In genomic region chr2:179438653-179439052, GRCh38 we compare ENCODE assay signal across 29 cellular contexts.
"Had no signal": no experiment of that assay in that cellular context is flagged by ENCODE, and none has a peak within 500 bp of the region (broad histone marks: within the 10 kb centered on the region; RNA-seq: fewer than 3 reads in every experiment).

No MANE protein-coding gene starts in this region.

- H3K27me3 ChIP-seq: adrenal gland, body of pancreas, gastrocnemius medialis, sigmoid colon, vagina had no signal

- H3K4me3 Mint-ChIP-seq: activated naive CD8-positive, alpha-beta T cell treated with anti-CD3 and anti-CD28 coated beads for 36 hours; mesothelial cell of epicardium; naive B cell; neural crest cell; stimulated activated effector memory CD8-positive, alpha-beta T cell treated with anti-CD3 and anti-CD28 coated beads, Interleukin-12 subunit alpha, Interleukin-12 subunit beta, amount 100 ng/mL, for 72 hours; stimulated activated naive CD8-positive, alpha-beta T cell treated with anti-CD3 and anti-CD28 coated beads, Interleukin-15, Interleukin-2, amounts not matched to agents 100 ng/mL and 50 ng/mL, for 24 hours; type B pancreatic cell had no signal

- H3K27ac ChIP-seq: adrenal gland, body of pancreas, gastrocnemius medialis, parathyroid adenoma, psoas muscle, sigmoid colon, vagina, VCaP had no signal

- H3K36me3 ChIP-seq: adrenal gland, gastrocnemius medialis, sigmoid colon, vagina had no signal

- H3K4me3 ChIP-seq: adrenal gland, body of pancreas, gastrocnemius medialis, psoas muscle, sigmoid colon, vagina had no signal

- H3K36me3 Mint-ChIP-seq: activated naive CD8-positive, alpha-beta T cell treated with anti-CD3 and anti-CD28 coated beads for 36 hours; mesothelial cell of epicardium; naive B cell; stimulated activated effector memory CD8-positive, alpha-beta T cell treated with anti-CD3 and anti-CD28 coated beads, Interleukin-12 subunit alpha, Interleukin-12 subunit beta, amount 100 ng/mL, for 72 hours; type B pancreatic cell had no signal

- H3K4me1 Mint-ChIP-seq: activated naive CD8-positive, alpha-beta T cell treated with anti-CD3 and anti-CD28 coated beads for 36 hours; naive B cell; stimulated activated effector memory CD8-positive, alpha-beta T cell treated with anti-CD3 and anti-CD28 coated beads, Interleukin-12 subunit alpha, Interleukin-12 subunit beta, amount 100 ng/mL, for 72 hours had no signal

- DNase-seq: activated CD4-positive, alpha-beta T cell treated with anti-CD3 and anti-CD28 coated beads for 48 hours; activated CD4-positive, alpha-beta T cell treated with anti-CD3 and anti-CD28 coated beads, Interleukin-2, amount 50 U/mL, for 48 hours; activated CD8-positive, alpha-beta memory T cell treated with anti-CD3 and anti-CD28 coated beads for 24 hours; activated effector memory CD4-positive, alpha-beta T cell treated with Interleukin-2 at 50 U/mL for 16 hours; activated naive CD4-positive, alpha-beta T cell treated with Interleukin-2 at 50 U/mL for 16 hours; activated naive CD8-positive, alpha-beta T cell treated with anti-CD3 and anti-CD28 coated beads for 36 hours; adrenal gland; aorta; body of pancreas; effector CD8-positive, alpha-beta T cell; gastrocnemius medialis; glutamatergic neuron; left ventricle myocardium superior; naive B cell; occipital lobe; psoas muscle; sigmoid colon; small intestine; stimulated activated CD4-positive, alpha-beta T cell treated with anti-CD3 and anti-CD28 coated beads, Interleukin-4, amount 100 ng/mL, for 24 hours; substantia nigra had no signal

- FAIRE-seq: islet of Langerhans had no signal

- H3K9me3 ChIP-seq: adrenal gland, body of pancreas, gastrocnemius medialis, psoas muscle, sigmoid colon, vagina had no signal

- H3K27ac Mint-ChIP-seq: activated naive CD8-positive, alpha-beta T cell treated with anti-CD3 and anti-CD28 coated beads for 36 hours; mesothelial cell of epicardium; naive B cell; stimulated activated effector memory CD8-positive, alpha-beta T cell treated with anti-CD3 and anti-CD28 coated beads, Interleukin-12 subunit alpha, Interleukin-12 subunit beta, amount 100 ng/mL, for 72 hours; stimulated activated naive CD8-positive, alpha-beta T cell treated with anti-CD3 and anti-CD28 coated beads, Interleukin-15, Interleukin-2, amounts not matched to agents 100 ng/mL and 50 ng/mL, for 24 hours; type B pancreatic cell had no signal

- H3K4me1 ChIP-seq: adrenal gland, body of pancreas, gastrocnemius medialis, parathyroid adenoma, psoas muscle, sigmoid colon, vagina had no signal

- ATAC-seq: body of pancreas; gastrocnemius medialis; left ventricle myocardium superior; psoas muscle; stimulated activated effector memory CD8-positive, alpha-beta T cell treated with anti-CD3 and anti-CD28 coated beads, Interleukin-12 subunit alpha, Interleukin-12 subunit beta, amount 100 ng/mL, for 72 hours had no signal

- H3K79me2 ChIP-seq: parathyroid adenoma had no signal

- H3K27me3 Mint-ChIP-seq: type B pancreatic cell had no signal

- H3K9me3 Mint-ChIP-seq: activated naive CD8-positive, alpha-beta T cell treated with anti-CD3 and anti-CD28 coated beads for 36 hours; naive B cell; neural crest cell; stimulated activated effector memory CD8-positive, alpha-beta T cell treated with anti-CD3 and anti-CD28 coated beads, Interleukin-12 subunit alpha, Interleukin-12 subunit beta, amount 100 ng/mL, for 72 hours; stimulated activated naive CD8-positive, alpha-beta T cell treated with anti-CD3 and anti-CD28 coated beads, Interleukin-15, Interleukin-2, amounts not matched to agents 100 ng/mL and 50 ng/mL, for 24 hours; type B pancreatic cell had no signal

- H2AFZ ChIP-seq: parathyroid adenoma had no signal

- H3K9ac ChIP-seq: parathyroid adenoma had no signal
